In the genomic region with DNA sequence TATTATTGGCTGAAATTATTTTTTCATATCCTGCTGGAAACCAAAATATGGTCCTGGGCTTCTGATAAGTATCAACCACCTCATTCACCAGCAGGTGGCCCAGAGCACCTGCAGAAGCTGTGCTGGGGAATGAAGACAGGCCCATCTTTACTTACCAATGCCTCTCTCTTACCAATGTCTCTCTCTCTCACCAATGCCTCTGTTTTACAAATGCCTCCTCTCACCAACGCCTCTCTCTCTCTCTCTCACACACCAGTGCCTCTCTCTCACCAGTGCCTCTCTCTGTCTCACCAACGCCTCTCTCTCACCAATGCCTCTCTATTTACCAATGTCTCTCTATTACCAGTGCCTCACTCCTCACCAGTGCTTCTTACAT, we compare ENCODE assay signal across 8 cellular contexts. TPM values are rescaled to one million over a fixed set of nuclear protein-coding genes. Genes with fewer than 3 reads are reported as not detected.
A peak's percentile ranks its signal among the peaks of the same experiment; 100 is the strongest.
DNase-seq lines count a peak whose midpoint lies in the region; ATAC-seq and TF ChIP-seq lines count a peak whose summit lies in the region.

No MANE protein-coding gene starts in this region.

- RAD21 ChIA-PET in HCT116 (lab: Charles Lee; ENCODE audit: low non-redundant PET in 1 of 2, low total read pairs in 2 of 2, uncharacterized antibody in 2 of 2, unreplicated experiment in 2 of 2) = interaction anchor here (1.1 to 1.7 kb wide), 2 partner anchors 57 to 92 kb away, joined by 3 to 6 read pairs; no protein-coding TSS in a partner anchor

- no peak overlapping the region for H3K4me3 ChIP-seq in GM12864 (ENCODE audit: low read depth, low read length)
- no peak overlapping the region for H3K4me3 ChIP-seq in HCT116 (replicated peaks in 1 of 2; ENCODE audit: low read depth in 1 of 2, low read length in 2 of 2)
- no peak overlapping the region for H3K4me3 ChIP-seq in stomach

- H3K27me3 ChIP-seq in HCT116 (ENCODE audit: insufficient read depth, low read length) (no peaks in the 10 kb centered on the region), stomach (peaks cover 0 to 76% (median 47%) of the 10 kb centered on the region in 3 donors)

- no peak overlapping the region for H3K9ac ChIP-seq in HCT116 (ENCODE audit: low read length)

- BruUV-seq in HCT116 (replicated peaks; lab: Mats Ljungman, UMichigan) = no TSS peak

- H3K4me2 ChIP-seq in HCT116 (ENCODE audit: low read length) = peak overlapping the region; percentile 57; the same call in 1 of the 2 replicates

- H3K9me3 ChIP-seq in HCT116 (ENCODE audit: control insufficient read depth in 1 of 2, insufficient read depth in 1 of 2, low read depth in 1 of 2, low read length in 2 of 2) (no peaks in the 10 kb centered on the region), stomach (no peaks in the 10 kb centered on the region)

- CTCF ChIA-PET in HCT116 (lab: Charles Lee) = interaction anchor here (0.9 to 2.9 kb wide), 14 partner anchors 9 to 150 kb away, joined by 3 to 33 read pairs (median 6); no protein-coding TSS in a partner anchor

- DNase-seq in GM12864 (ENCODE audit: low read depth) (no peak), HCT116 (ENCODE audit: low read depth, low spot score) (peak; percentile 6), SK-MEL-5 (ENCODE audit: low read depth, low spot score) (peak; percentile 23), caudate nucleus (lab: John Stamatoyannopoulos, UW) (no peak), stomach (peak; percentile 61), midbrain (lab: John Stamatoyannopoulos, UW) (no peak), mesenteric fat pad (ENCODE audit: low spot score) (no peak), anterior cingulate cortex (lab: John Stamatoyannopoulos, UW) (no peak)

- no peaks in the 10 kb centered on the region for H4K20me1 ChIP-seq in HCT116 (ENCODE audit: insufficient read depth)

- no peak for TF ChIP-seq EP300 in stomach (IDR thresholded peaks at IDR 0.05)

- H3K36me3 ChIP-seq in HCT116 (ENCODE audit: control insufficient read depth in 1 of 2, insufficient read depth in 2 of 2, low read length in 2 of 2) = no peaks in the 10 kb centered on the region
- no peaks in the 10 kb centered on the region for H3K36me3 ChIP-seq in stomach

- no peaks in the 10 kb centered on the region for H3K79me2 ChIP-seq in HCT116 (ENCODE audit: insufficient read depth, low read length)

- POLR2A ChIA-PET in HCT116 (lab: Charles Lee) = interaction anchor here (0.7 to 1.3 kb wide), 3 partner anchors 53 to 92 kb away, joined by 3 to 4 read pairs (median 3); no protein-coding TSS in a partner anchor

- TF ChIP-seq POLR2A in HCT116 (IDR thresholded peaks at IDR 0.05; ENCODE audit: borderline replicate concordance, extremely low read depth, insufficient read depth, insufficient read length) (no peak), stomach (IDR thresholded peaks at IDR 0.05) (no peak)

- ATAC-seq in HCT116 = peak; percentile 55

- intact Hi-C loops in HCT116 (cut with micrococcal nuclease) = no loop called here
- intact Hi-C loops in stomach (cut with DNase I; ENCODE audit: low total_unique reads) = no loop called here

- no peaks in the 10 kb centered on the region for H3K9me2 ChIP-seq in HCT116 (ENCODE audit: insufficient read depth)

- H3K4me1 ChIP-seq in HCT116 (ENCODE audit: control insufficient read depth in 1 of 2, insufficient read depth in 2 of 2, low read length in 2 of 2) = peaks cover 0 to 8% of the 10 kb centered on the region in 2 experiments; a peak in 1 of 4 replicates
- peaks cover 13 to 46% (median 22%) of the 10 kb centered on the region in 4 donors for H3K4me1 ChIP-seq in stomach

- 43 to 54% (median 45%) methylated on average over 2 of the region's 2 CpGs for WGBS in stomach, 5 donors

- no peak overlapping the region for H2AFZ ChIP-seq in HCT116 (ENCODE audit: low read depth, low read length, poor library complexity, severe bottlenecking)

- H3K27ac ChIP-seq in HCT116 (ENCODE audit: low read depth, low read length) (no peak overlapping the region), caudate nucleus (ENCODE audit: low read depth, low read length) (peak overlapping the region; percentile 93), stomach (peak overlapping the region in 1 of 5 donors; percentile 24)

- TF ChIP-seq CTCF in GM12864 (IDR thresholded peaks at IDR 0.05; ENCODE audit: low read depth, low read length, missing control alignments) (peak; percentile 71), HCT116 (IDR thresholded peaks at IDR 0.05 in 2 of 3, conservative IDR thresholded peaks at IDR 0.05 in 1 of 3; ENCODE audit: borderline replicate concordance in 1 of 3, insufficient read depth in 1 of 3, low read depth in 2 of 3, low read length in 2 of 3) (peak; percentile 45 to 59 (median 46); a peak in 5 of 6 replicates), stomach (IDR thresholded peaks at IDR 0.05) (peak in 2 of 7 experiments; percentile 13 to 32)

- in situ Hi-C loops in SK-MEL-5 (cut with HindIII; ENCODE audit: low pct_unique_long_range_greater_than_20kb, low sequenced_read_pairs) = no loop called here

- TF ChIP-seq RAD21 in HCT116 (IDR thresholded peaks at IDR 0.05; ENCODE audit: low read depth) = peak; percentile 61

TF ChIP-seq in HCT116, 20 proteins besides CTCF, POLR2A, EP300 and RAD21:
- TF ChIP-seq CEBPB (IDR thresholded peaks at IDR 0.05; ENCODE audit: low read depth) (no peak), YY1 (IDR thresholded peaks at IDR 0.05; ENCODE audit: extremely low read depth, insufficient replicate concordance, low read depth, low read length) (no peak), JUND (IDR thresholded peaks at IDR 0.05) (no peak), FOSL1 (IDR thresholded peaks at IDR 0.05; ENCODE audit: low read depth) (no peak), POLR2AphosphoS5 (IDR thresholded peaks at IDR 0.05; ENCODE audit: low read depth, low read length) (no peak), CBX3 (IDR thresholded peaks at IDR 0.05; ENCODE audit: low read depth) (no peak), ZFX (IDR thresholded peaks at IDR 0.05) (no peak), EZH2 (IDR thresholded peaks at IDR 0.05) (no peak), SIN3A (IDR thresholded peaks at IDR 0.05; ENCODE audit: low read depth) (no peak), EGR1 (IDR thresholded peaks at IDR 0.05; ENCODE audit: low read depth) (no peak)
- TF ChIP-seq, protein P1, sequence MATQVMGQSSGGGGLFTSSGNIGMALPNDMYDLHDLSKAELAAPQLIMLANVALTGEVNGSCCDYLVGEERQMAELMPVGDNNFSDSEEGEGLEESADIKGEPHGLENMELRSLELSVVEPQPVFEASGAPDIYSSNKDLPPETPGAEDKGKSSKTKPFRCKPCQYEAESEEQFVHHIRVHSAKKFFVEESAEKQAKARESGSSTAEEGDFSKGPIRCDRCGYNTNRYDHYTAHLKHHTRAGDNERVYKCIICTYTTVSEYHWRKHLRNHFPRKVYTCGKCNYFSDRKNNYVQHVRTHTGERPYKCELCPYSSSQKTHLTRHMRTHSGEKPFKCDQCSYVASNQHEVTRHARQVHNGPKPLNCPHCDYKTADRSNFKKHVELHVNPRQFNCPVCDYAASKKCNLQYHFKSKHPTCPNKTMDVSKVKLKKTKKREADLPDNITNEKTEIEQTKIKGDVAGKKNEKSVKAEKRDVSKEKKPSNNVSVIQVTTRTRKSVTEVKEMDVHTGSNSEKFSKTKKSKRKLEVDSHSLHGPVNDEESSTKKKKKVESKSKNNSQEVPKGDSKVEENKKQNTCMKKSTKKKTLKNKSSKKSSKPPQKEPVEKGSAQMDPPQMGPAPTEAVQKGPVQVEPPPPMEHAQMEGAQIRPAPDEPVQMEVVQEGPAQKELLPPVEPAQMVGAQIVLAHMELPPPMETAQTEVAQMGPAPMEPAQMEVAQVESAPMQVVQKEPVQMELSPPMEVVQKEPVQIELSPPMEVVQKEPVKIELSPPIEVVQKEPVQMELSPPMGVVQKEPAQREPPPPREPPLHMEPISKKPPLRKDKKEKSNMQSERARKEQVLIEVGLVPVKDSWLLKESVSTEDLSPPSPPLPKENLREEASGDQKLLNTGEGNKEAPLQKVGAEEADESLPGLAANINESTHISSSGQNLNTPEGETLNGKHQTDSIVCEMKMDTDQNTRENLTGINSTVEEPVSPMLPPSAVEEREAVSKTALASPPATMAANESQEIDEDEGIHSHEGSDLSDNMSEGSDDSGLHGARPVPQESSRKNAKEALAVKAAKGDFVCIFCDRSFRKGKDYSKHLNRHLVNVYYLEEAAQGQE (IDR thresholded peaks at IDR 0.05; ENCODE audit: low read depth) = no peak
- TF ChIP-seq, protein P2, sequence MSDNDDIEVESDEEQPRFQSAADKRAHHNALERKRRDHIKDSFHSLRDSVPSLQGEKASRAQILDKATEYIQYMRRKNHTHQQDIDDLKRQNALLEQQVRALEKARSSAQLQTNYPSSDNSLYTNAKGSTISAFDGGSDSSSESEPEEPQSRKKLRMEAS (IDR thresholded peaks at IDR 0.05) = no peak
- TF ChIP-seq, protein P3, sequence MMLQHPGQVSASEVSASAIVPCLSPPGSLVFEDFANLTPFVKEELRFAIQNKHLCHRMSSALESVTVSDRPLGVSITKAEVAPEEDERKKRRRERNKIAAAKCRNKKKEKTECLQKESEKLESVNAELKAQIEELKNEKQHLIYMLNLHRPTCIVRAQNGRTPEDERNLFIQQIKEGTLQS (IDR thresholded peaks at IDR 0.05) = no peak
- TF ChIP-seq, protein P4, sequence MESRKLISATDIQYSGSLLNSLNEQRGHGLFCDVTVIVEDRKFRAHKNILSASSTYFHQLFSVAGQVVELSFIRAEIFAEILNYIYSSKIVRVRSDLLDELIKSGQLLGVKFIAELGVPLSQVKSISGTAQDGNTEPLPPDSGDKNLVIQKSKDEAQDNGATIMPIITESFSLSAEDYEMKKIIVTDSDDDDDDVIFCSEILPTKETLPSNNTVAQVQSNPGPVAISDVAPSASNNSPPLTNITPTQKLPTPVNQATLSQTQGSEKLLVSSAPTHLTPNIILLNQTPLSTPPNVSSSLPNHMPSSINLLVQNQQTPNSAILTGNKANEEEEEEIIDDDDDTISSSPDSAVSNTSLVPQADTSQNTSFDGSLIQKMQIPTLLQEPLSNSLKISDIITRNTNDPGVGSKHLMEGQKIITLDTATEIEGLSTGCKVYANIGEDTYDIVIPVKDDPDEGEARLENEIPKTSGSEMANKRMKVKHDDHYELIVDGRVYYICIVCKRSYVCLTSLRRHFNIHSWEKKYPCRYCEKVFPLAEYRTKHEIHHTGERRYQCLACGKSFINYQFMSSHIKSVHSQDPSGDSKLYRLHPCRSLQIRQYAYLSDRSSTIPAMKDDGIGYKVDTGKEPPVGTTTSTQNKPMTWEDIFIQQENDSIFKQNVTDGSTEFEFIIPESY (IDR thresholded peaks at IDR 0.05; ENCODE audit: extremely low read depth, insufficient replicate concordance, low read length) = no peak

RNA-seq across cellular contexts. Expression of a gene that starts 2.3 kb away (rescaled TPM):
- not detected for total RNA-seq in HCT116 (2021; ENCODE audit: unreplicated experiment)
- not detected in 2 replicates for polyA plus RNA-seq in HCT116 (2012)
- not detected in 2 replicates for total RNA-seq in SK-MEL-5 (2014; rRNA removed; shearing (Covaris generic))
- 0.84 TPM in 1 of 2 replicates, not detected in the other for polyA plus RNA-seq in SK-MEL-5 (2015; cell fraction: cytosol; rRNA removed)
- not detected in 2 replicates for polyA plus RNA-seq in SK-MEL-5 (2015; cell fraction: nucleus; rRNA removed)
- total RNA-seq in stomach = 10 to 100 TPM in 3 of 5 donors, 1 to 10 TPM in 2; 3.2 to 95.5 (median 15.8) TPM
- polyA plus RNA-seq in stomach = 100 to 1,000 TPM in 1 of 3 donors, 10 to 100 TPM in 2; 14.8 to 198 (median 67.2) TPM
- total RNA-seq in mesenteric fat pad = not detected

Comparison
In these comparisons a context has a peak if more than half of its experiments do, and no peak if none do; other contexts are left out.
1. DNase-seq: peak in HCT116 (single experiment), SK-MEL-5 (single experiment) and stomach (single experiment); none in GM12864 (single experiment), caudate nucleus (0 of 61), midbrain (single experiment), mesenteric fat pad (single experiment) and anterior cingulate cortex (0 of 58).